Comparison of ENCODE assay signal across 8 cellular contexts in the genomic region with DNA sequence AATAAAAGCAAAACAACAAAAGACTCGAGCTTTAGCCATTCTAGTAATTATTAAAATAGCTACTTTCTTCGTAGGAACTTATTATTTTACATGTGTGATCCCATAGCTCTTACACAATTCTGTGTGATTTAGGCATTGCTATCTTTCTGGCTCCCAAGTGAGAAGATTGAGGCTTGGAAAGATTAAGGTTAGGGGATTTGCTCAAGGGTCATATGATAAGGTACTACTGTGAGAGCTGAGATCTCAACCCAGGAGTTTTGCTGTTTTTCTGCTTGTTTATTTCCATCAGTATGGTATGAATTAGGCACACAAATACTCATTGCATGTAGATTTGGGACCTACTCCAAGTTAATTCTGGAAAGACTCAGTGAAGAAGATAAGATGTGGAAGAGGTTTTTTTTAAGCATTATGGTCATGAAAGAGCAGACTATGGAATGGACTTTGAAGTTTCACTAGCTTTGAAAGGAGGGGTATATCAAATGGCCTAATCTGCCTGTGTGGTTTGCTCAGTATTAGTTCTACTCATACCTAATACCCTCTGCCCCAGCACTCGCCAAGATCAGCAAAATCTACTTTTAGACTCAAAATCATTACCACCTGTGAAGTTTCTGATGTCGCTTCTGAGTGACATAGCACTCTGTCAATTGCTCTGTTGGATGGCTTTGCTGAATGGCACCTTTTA. TPM values are rescaled to one million over a fixed set of nuclear protein-coding genes. Genes with fewer than 3 reads are reported as not detected.
DNase-seq lines count a peak whose midpoint lies in the region; ATAC-seq and TF ChIP-seq lines count a peak whose summit lies in the region.

No MANE protein-coding gene starts in this region.

- TF ChIP-seq CTCF in uterus (IDR thresholded peaks at IDR 0.05), result no peak

- peak overlapping the region; percentile 42 to 80 for H3K27ac Mint-ChIP-seq in effector memory CD8-positive, alpha-beta T cell

- H3K4me1 ChIP-seq in uterus, result peaks cover 8 to 9% of the 10 kb centered on the region in 2 donors

- no peaks in the 10 kb centered on the region for H3K9me3 ChIP-seq in uterus

- H3K4me3 ChIP-seq in uterus, result no peak overlapping the region

- H3K27me3 ChIP-seq in uterus, result no peaks in the 10 kb centered on the region

- no peak for DNase-seq in Right ventricle myocardium inferior (ENCODE audit: missing footprints)
- DNase-seq in cardiac septum (ENCODE audit: low spot score), result no peak
- DNase-seq in effector memory CD8-positive, alpha-beta T cell, result no peak
- no peak for DNase-seq in uterus
- no peak for DNase-seq in stimulated activated CD4-positive, alpha-beta T cell treated with anti-CD3 and anti-CD28 coated beads, Interleukin-1b, Interleukin-23, amount 100 ng/mL, for 48 hours
- no peak for DNase-seq in activated effector memory CD4-positive, alpha-beta T cell treated with Interleukin-2 at 50 U/mL for 16 hours
- DNase-seq in NCI-H128 (lab: John Stamatoyannopoulos, UW; ENCODE audit: unreplicated experiment), result no peak

- no peak for TF ChIP-seq POLR2A in uterus (IDR thresholded peaks at IDR 0.05)

- no peaks in the 10 kb centered on the region for H3K27me3 Mint-ChIP-seq in effector memory CD8-positive, alpha-beta T cell

- H3K27ac ChIP-seq in uterus, result peak overlapping the region; percentile 48 to 99

- peak overlapping the region; percentile 56 to 68 for H3K4me3 Mint-ChIP-seq in effector memory CD8-positive, alpha-beta T cell

- intact Hi-C loops in Right ventricle myocardium inferior (cut with DNase I), result no loop called here
- intact Hi-C loops in cardiac septum (cut with DNase I), result no loop called here
- intact Hi-C loops in uterus (cut with DNase I; ENCODE audit: low total_unique reads), result no loop called here

- H3K36me3 Mint-ChIP-seq in effector memory CD8-positive, alpha-beta T cell (ENCODE audit: insufficient read depth), result peaks cover 46% of the 10 kb centered on the region

- no peaks in the 10 kb centered on the region for H3K9me3 Mint-ChIP-seq in effector memory CD8-positive, alpha-beta T cell

- H3K4me1 Mint-ChIP-seq in effector memory CD8-positive, alpha-beta T cell (ENCODE audit: low read depth in 2 of 2), result peaks cover 53 to 70% of the 10 kb centered on the region in 2 donors

- peak; percentile 27 for ATAC-seq in Right ventricle myocardium inferior
- peak; percentile 80 for ATAC-seq in HG03354 (IDR thresholded peaks at IDR 0.05; ENCODE audit: poor library complexity, severe bottlenecking, unreplicated experiment)
- peak; percentile 23 for ATAC-seq in effector memory CD8-positive, alpha-beta T cell (replicated peaks)

- H3K36me3 ChIP-seq in uterus, result no peaks in the 10 kb centered on the region

RNA-seq across cellular contexts. Expression of a gene that starts 12.4 kb away (rescaled TPM):
- total RNA-seq in Right ventricle myocardium inferior, result 180 TPM
- total RNA-seq in cardiac septum, result 178 TPM
- total RNA-seq in uterus, result 100 to 1,000 TPM; 219 to 470 (median 243) TPM

Comparison
In these comparisons a context has a peak if more than half of its experiments do, and no peak if none do; other contexts are left out.
1. ATAC-seq: peak in every context shown above with its lines; median percentile 80 in HG03354; 27 in Right ventricle myocardium inferior; 23 in effector memory CD8-positive, alpha-beta T cell.